27 cellular contexts compared by ENCODE assay signal in genomic region chr3:165816209-165816608, GRCh38. TPM values are rescaled to one million over a fixed set of nuclear protein-coding genes. Genes with fewer than 3 reads are reported as not detected.
DNase-seq lines count a peak whose midpoint lies in the region; ATAC-seq, FAIRE-seq and TF ChIP-seq lines count a peak whose summit lies in the region.
"Had no signal": no experiment of that assay in that cellular context is flagged by ENCODE, and none has a peak within 500 bp of the region (broad histone marks: within the 10 kb centered on the region; RNA-seq: fewer than 3 reads in every experiment).

No MANE protein-coding gene starts in this region.

- H3K27ac Mint-ChIP-seq in nephron progenitor cell: peak overlapping the region; percentile 4
- H3K27ac Mint-ChIP-seq: CD14-positive monocyte; CD4-positive, alpha-beta memory T cell; CD4-positive, CD25-positive, alpha-beta regulatory T cell; CD8-positive, alpha-beta memory T cell had no signal

- TF ChIP-seq POLR2A in right lobe of liver (IDR thresholded peaks at IDR 0.05) (no peak), HepG2 (IDR thresholded peaks at IDR 0.05; ENCODE audit: insufficient read depth in 1 of 2, low read depth in 2 of 2, low read length in 2 of 2) (no peak)

- TF ChIP-seq RAD21 in HepG2 (CRISPR knock-in tag; IDR thresholded peaks at IDR 0.05): no peak

- BruUV-seq in HepG2 (replicated peaks; lab: Mats Ljungman, UMichigan) (no TSS peak), PC-9 (replicated peaks; lab: Mats Ljungman, UMichigan) (no TSS peak)

- peak in 3 of 4 donors; percentile 36 to 54 (median 51) for ATAC-seq in right lobe of liver
- ATAC-seq in HepG2: no peak
- ATAC-seq in HG02938 (IDR thresholded peaks at IDR 0.05; ENCODE audit: unreplicated experiment): no peak

- H4K20me1 ChIP-seq in HepG2 (ENCODE audit: insufficient read depth, low read length) (no peaks in the 10 kb centered on the region), PC-9 (ENCODE audit: insufficient read depth) (no peaks in the 10 kb centered on the region)
- H4K20me1 ChIP-seq: BLaER1 had no signal

- TF ChIP-seq EP300 in HepG2 (IDR thresholded peaks at IDR 0.05; ENCODE audit: low read depth in 2 of 2, low read length in 2 of 2) (no peak), HepG2 (CRISPR knock-in tag; IDR thresholded peaks at IDR 0.05; ENCODE audit: borderline replicate concordance) (no peak)

- H3K4me1 Mint-ChIP-seq in nephron progenitor cell: no peaks in the 10 kb centered on the region
- H3K4me1 Mint-ChIP-seq: CD14-positive monocyte; CD4-positive, alpha-beta memory T cell; CD4-positive, CD25-positive, alpha-beta regulatory T cell; CD8-positive, alpha-beta memory T cell had no signal

- no peaks in the 10 kb centered on the region for H3K9me3 ChIP-seq in right lobe of liver
- no peaks in the 10 kb centered on the region for H3K9me3 ChIP-seq in HepG2 (ENCODE audit: low read length)
- H3K9me3 ChIP-seq in PC-9 (ENCODE audit: insufficient read depth, low read depth): no peaks in the 10 kb centered on the region
- H3K9me3 ChIP-seq: BE2C, BLaER1 had no signal

- no peaks in the 10 kb centered on the region for H3K9me3 Mint-ChIP-seq in nephron progenitor cell

- H3K27me3 ChIP-seq in right lobe of liver: no peaks in the 10 kb centered on the region
- no peaks in the 10 kb centered on the region for H3K27me3 ChIP-seq in HepG2 (ENCODE audit: control insufficient read depth in 1 of 2, insufficient read depth in 2 of 2, low read length in 2 of 2)
- no peaks in the 10 kb centered on the region for H3K27me3 ChIP-seq in PC-9 (ENCODE audit: insufficient read depth, low read depth)
- H3K27me3 ChIP-seq: BE2C, BLaER1 had no signal

- TF ChIP-seq CTCF in right lobe of liver (IDR thresholded peaks at IDR 0.05) (no peak), HepG2 (CRISPR knock-in tag; IDR thresholded peaks at IDR 0.05) (no peak), PC-9 (conservative IDR thresholded peaks at IDR 0.05) (no peak), nephron progenitor cell (IDR thresholded peaks at IDR 0.05) (no peak)

- H3K79me2 ChIP-seq in HepG2 (ENCODE audit: insufficient read depth, low read length) (no peaks in the 10 kb centered on the region), PC-9 (ENCODE audit: low read depth) (no peaks in the 10 kb centered on the region)

- no peak overlapping the region for H3K4me3 ChIP-seq in right lobe of liver
- H3K4me3 ChIP-seq in HepG2 (replicated peaks in 1 of 3; ENCODE audit: insufficient read depth in 1 of 3, low read depth in 2 of 3, low read length in 3 of 3): no peak overlapping the region
- H3K4me3 ChIP-seq in PC-9: no peak overlapping the region
- H3K4me3 ChIP-seq: BLaER1 had no signal

- no peak overlapping the region for H3K4me3 Mint-ChIP-seq in nephron progenitor cell
- H3K4me3 Mint-ChIP-seq: CD14-positive monocyte; CD4-positive, alpha-beta memory T cell; CD4-positive, CD25-positive, alpha-beta regulatory T cell; CD8-positive, alpha-beta memory T cell had no signal

- H2AFZ ChIP-seq in HepG2 (ENCODE audit: low read length): no peak overlapping the region
- peak overlapping the region; percentile 26; the same call in 1 of the 2 replicates for H2AFZ ChIP-seq in PC-9

- H3K27me3 Mint-ChIP-seq in nephron progenitor cell (ENCODE audit: low read depth, poor library complexity): no peaks in the 10 kb centered on the region
- H3K27me3 Mint-ChIP-seq: CD4-positive, alpha-beta memory T cell; CD4-positive, CD25-positive, alpha-beta regulatory T cell; CD8-positive, alpha-beta memory T cell had no signal

- WGBS in right lobe of liver (ENCODE audit: insufficient coverage, low coverage, low lambda C conversion rate, missing lambda C conversion rate): 14% methylated on average over 1 of the region's 1 CpG
- 0% methylated on average over 1 of the region's 1 CpG for WGBS in HepG2 (ENCODE audit: low lambda C conversion rate)

- POLR2A ChIA-PET in HepG2 (lab: Yijun Ruan, JAX) (no interaction called here), PC-9 (lab: Charles Lee; ENCODE audit: unreplicated experiment) (no interaction called here)

- no peak for FAIRE-seq in HepG2 (lab: Jason Lieb, UNC)
- FAIRE-seq: A204.1, GM12891, GM18507 had no signal

- no peak for DNase-seq in right lobe of liver
- DNase-seq in HepG2 (ENCODE audit: low spot score): no peak
- no peak for DNase-seq in PC-9
- DNase-seq in nephron progenitor cell: no peak
- DNase-seq in NCI-H2081 (lab: John Stamatoyannopoulos, UW): no peak
- DNase-seq: 8988T; ACHN; BE2C; C1 segment of cervical spinal cord; CD4-positive, alpha-beta memory T cell; CD4-positive, CD25-positive, alpha-beta regulatory T cell; CD8-positive, alpha-beta memory T cell; COR-L47; DMS 273 treated with DMSO at 0.1 percent for 48 hours; DMS153; DMS53; DMS79; DND-41; EL; GDM1 had no signal

- H3K4me1 ChIP-seq in right lobe of liver (peaks cover 0 to 12% (median 0%) of the 10 kb centered on the region in 4 donors), HepG2 (ENCODE audit: insufficient read depth, low read length) (no peaks in the 10 kb centered on the region), PC-9 (replicated peaks; ENCODE audit: insufficient read depth) (no peaks in the 10 kb centered on the region)
- H3K4me1 ChIP-seq: BLaER1 had no signal

- intact Hi-C loops in right lobe of liver (cut with DNase I) (no loop called here), HepG2 (cut with micrococcal nuclease; ENCODE audit: unreplicated experiment) (no loop called here), PC-9 (cut with micrococcal nuclease; ENCODE audit: unreplicated experiment) (no loop called here)

- in situ Hi-C loops in HepG2 (cut with HindIII; ENCODE audit: extremely low pct_ligation_motif_present, low pct_unique_long_range_greater_than_20kb): no loop called here

- H3K4me2 ChIP-seq in HepG2 (ENCODE audit: low read depth, low read length) (no peak overlapping the region), PC-9 (no peak overlapping the region)
- H3K4me2 ChIP-seq: BLaER1 had no signal

- H3K27ac ChIP-seq in right lobe of liver: no peak overlapping the region
- no peak overlapping the region for H3K27ac ChIP-seq in HepG2 (ENCODE audit: extremely low read length, insufficient read depth, low read length)
- H3K27ac ChIP-seq in PC-9: no peak overlapping the region
- H3K27ac ChIP-seq: BLaER1 had no signal

- no peaks in the 10 kb centered on the region for H3K36me3 ChIP-seq in right lobe of liver
- H3K36me3 ChIP-seq in HepG2 (replicated peaks in 1 of 2; ENCODE audit: control insufficient read depth in 1 of 2, insufficient read depth in 2 of 2, low read length in 2 of 2): no peaks in the 10 kb centered on the region
- no peaks in the 10 kb centered on the region for H3K36me3 ChIP-seq in PC-9 (ENCODE audit: low read depth)
- H3K36me3 ChIP-seq: BE2C, BLaER1 had no signal

- no peak overlapping the region for H3K9ac ChIP-seq in HepG2 (ENCODE audit: insufficient read depth, low read depth, low read length)
- H3K9ac ChIP-seq: BLaER1 had no signal

- H3F3A ChIP-seq in PC-9 (ENCODE audit: insufficient read depth, low read depth): no peaks in the 10 kb centered on the region

- H3K9me2 ChIP-seq in PC-9 (ENCODE audit: insufficient read depth): no peaks in the 10 kb centered on the region

- no peaks in the 10 kb centered on the region for H3K36me3 Mint-ChIP-seq in nephron progenitor cell (ENCODE audit: low read depth)
- H3K36me3 Mint-ChIP-seq: CD14-positive monocyte; CD4-positive, alpha-beta memory T cell; CD4-positive, CD25-positive, alpha-beta regulatory T cell; CD8-positive, alpha-beta memory T cell had no signal

- CTCF ChIA-PET in HepG2 (lab: Yijun Ruan, JAX; ENCODE audit: low intra/inter-chr PET ratio, low total read pairs) (no interaction called here), PC-9 (lab: Charles Lee) (no interaction called here)

TF ChIP-seq in HepG2, 621 proteins besides CTCF, POLR2A, EP300 and RAD21 (continues in another document):
- TF ChIP-seq, protein P1, sequence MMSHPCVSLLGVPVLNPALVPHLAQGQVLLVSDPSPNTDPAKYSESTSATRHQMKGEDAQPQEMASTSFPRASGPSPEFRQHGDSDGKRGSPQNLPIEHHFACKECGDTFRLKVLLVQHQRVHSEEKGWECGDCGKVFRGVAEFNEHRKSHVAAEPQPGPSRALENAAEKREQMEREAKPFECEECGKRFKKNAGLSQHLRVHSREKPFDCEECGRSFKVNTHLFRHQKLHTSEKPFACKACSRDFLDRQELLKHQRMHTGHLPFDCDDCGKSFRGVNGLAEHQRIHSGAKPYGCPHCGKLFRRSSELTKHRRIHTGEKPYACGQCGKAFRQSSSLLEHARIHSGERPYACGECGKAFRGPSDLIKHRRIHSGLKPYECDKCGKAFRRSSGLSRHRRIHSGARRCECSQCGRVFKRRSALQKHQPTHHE (CRISPR knock-in tag; IDR thresholded peaks at IDR 0.05; ENCODE audit: borderline replicate concordance): no peak

RNA-seq across cellular contexts. Expression of gene BCHE, which starts 21.0 kb away (rescaled TPM):
- total RNA-seq in right lobe of liver (10 to 100 TPM; 28.4 to 53.8 (median 34.4) TPM), HepG2 (2016; rRNA removed; fragmentation: Illumina TruSeq; extraction: Trizol) (not detected in 2 replicates), PC-9 (2021) (not detected in 2 replicates)
- not detected in 2 replicates for total RNA-seq in HepG2 (2016; cell fraction: cytosol; rRNA removed; fragmentation: Illumina TruSeq; extraction: Trizol; ENCODE audit: low read depth)
- 0.13 TPM in 1 of 2 replicates, not detected in the other for total RNA-seq in HepG2 (2016; cell fraction: insoluble cytoplasmic fraction; rRNA removed; fragmentation: Illumina TruSeq; extraction: Trizol)
- total RNA-seq in HepG2 (2016; cell fraction: membrane; rRNA removed; fragmentation: Illumina TruSeq; extraction: Trizol): not detected in 2 replicates
- total RNA-seq in HepG2 (2016; cell fraction: nucleus; rRNA removed; fragmentation: Illumina TruSeq; extraction: Trizol): not detected in 2 replicates
- polyA plus RNA-seq in HepG2 (2011; rRNA removed): not detected in 2 replicates
- not detected in 2 replicates for polyA plus RNA-seq in HepG2 (2011; cell fraction: cytosol; rRNA removed)
- polyA plus RNA-seq in HepG2 (2011; cell fraction: nucleus; rRNA removed): 0.10 TPM in 1 of 2 replicates, not detected in the other
- 0.07 TPM in 1 of 2 replicates, not detected in the other for polyA plus RNA-seq in HepG2 (2012)
- polyA plus RNA-seq in HepG2 (2016; cell fraction: cytosol; fragmentation: Illumina TruSeq; extraction: Trizol; ENCODE audit: low read depth): not detected in 2 replicates
- not detected in 2 replicates for polyA plus RNA-seq in HepG2 (2016; cell fraction: insoluble cytoplasmic fraction; fragmentation: Illumina TruSeq; extraction: Trizol; ENCODE audit: low read depth)
- polyA plus RNA-seq in HepG2 (2016; cell fraction: membrane; fragmentation: Illumina TruSeq; extraction: Trizol; ENCODE audit: low read depth): not detected in 2 replicates
- not detected in 2 replicates for polyA plus RNA-seq in HepG2 (2016; cell fraction: nucleus; fragmentation: Illumina TruSeq; extraction: Trizol; ENCODE audit: insufficient read depth, low read depth)
- not detected in 2 replicates for polyA minus RNA-seq in HepG2 (2011; rRNA and poly(A)+ RNA removed; ENCODE audit: low replicate concordance)
- not detected in 2 replicates for polyA minus RNA-seq in HepG2 (2011; cell fraction: cytosol; rRNA and poly(A)+ RNA removed)
- not detected in 2 replicates for polyA minus RNA-seq in HepG2 (2011; cell fraction: nucleus; rRNA and poly(A)+ RNA removed)
- total RNA-seq: CD4-positive, alpha-beta memory T cell; CD4-positive, CD25-positive, alpha-beta regulatory T cell; CD8-positive, alpha-beta memory T cell; G401 had no signal
- polyA plus RNA-seq: CD14-positive monocyte; CD4-positive, alpha-beta memory T cell; CD4-positive, CD25-positive, alpha-beta regulatory T cell; CD8-positive, alpha-beta memory T cell had no signal

Comparison
In these comparisons a context has a peak if more than half of its experiments do, and no peak if none do; other contexts are left out.
1. ATAC-seq: peak in right lobe of liver (3 of 4); none in HepG2 (single experiment) and HG02938 (single experiment).
2. RNA of gene BCHE, which starts 21.0 kb away (total RNA-seq): 28.4 to 53.8 TPM in right lobe of liver; 0.13 TPM in HepG2 and not detected in PC-9; every median in the first group is over 10 times any median in the second.